ENCODE assay signal across 8 cellular contexts in the genomic region with DNA sequence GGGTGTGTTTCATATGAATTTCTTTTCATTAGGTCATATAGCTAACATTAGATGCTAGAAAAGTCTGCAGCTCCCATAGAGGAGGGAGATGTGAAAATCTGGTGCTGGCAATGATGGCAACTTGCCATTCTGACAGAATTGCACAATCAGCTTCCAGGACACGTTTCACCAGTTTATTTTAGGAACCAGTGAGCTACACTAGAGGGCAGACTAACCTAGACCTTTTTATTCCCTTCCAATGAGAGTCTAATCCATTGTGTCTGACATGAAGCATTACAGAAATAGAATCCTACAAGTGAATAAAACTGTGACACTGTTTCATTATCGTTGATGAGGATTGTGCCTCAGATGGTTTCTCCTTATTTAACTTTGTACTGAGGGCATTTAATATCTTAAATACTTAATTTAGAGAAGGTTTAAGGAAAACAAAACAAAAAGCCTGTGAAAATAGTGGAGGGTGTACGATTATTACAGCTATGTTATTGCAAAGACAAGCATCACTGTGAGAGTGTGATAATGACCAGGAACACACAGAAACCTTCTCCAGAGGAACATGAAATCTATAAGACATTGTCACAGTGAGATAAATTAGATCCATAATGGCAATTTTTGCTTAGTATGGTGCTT.
DNase-seq lines count a peak whose midpoint lies in the region; ATAC-seq and TF ChIP-seq lines count a peak whose summit lies in the region.

No MANE protein-coding gene starts in this region.

- BruUV-seq in OCI-LY7 (replicated peaks; lab: Mats Ljungman, UMichigan) (no TSS peak), MCF 10A (replicated peaks; lab: Mats Ljungman, UMichigan) (no TSS peak)

- H3K27ac Mint-ChIP-seq in MCF 10A (ENCODE audit: low read depth, unreplicated experiment) (no peak overlapping the region), immature natural killer cell (no peak overlapping the region)
- H3K27ac Mint-ChIP-seq in stimulated activated effector memory CD8-positive, alpha-beta T cell treated with anti-CD3 and anti-CD28 coated beads, Interleukin-12 subunit alpha, Interleukin-12 subunit beta, amount 100 ng/mL, for 72 hours, result no peak overlapping the region

- H3K4me3 ChIP-seq in OCI-LY7 (ENCODE audit: low read depth, low read length, poor library complexity, severe bottlenecking), result no peak overlapping the region

- peaks cover 7% of the 10 kb centered on the region for H3K4me1 Mint-ChIP-seq in MCF 10A (ENCODE audit: insufficient read depth, unreplicated experiment)
- H3K4me1 Mint-ChIP-seq in immature natural killer cell, result peaks cover 2 to 8% of the 10 kb centered on the region in 2 donors
- no peaks in the 10 kb centered on the region for H3K4me1 Mint-ChIP-seq in stimulated activated effector memory CD8-positive, alpha-beta T cell treated with anti-CD3 and anti-CD28 coated beads, Interleukin-12 subunit alpha, Interleukin-12 subunit beta, amount 100 ng/mL, for 72 hours

- intact Hi-C loops in OCI-LY7 (cut with micrococcal nuclease; ENCODE audit: unreplicated experiment) (loop anchor here (10.0 kb wide), 1 partner anchor 923 kb away; no protein-coding TSS in a partner anchor), MCF 10A (cut with micrococcal nuclease) (loop anchor here (1.0 kb wide), 5 partner anchors 289 to 923 kb away; no protein-coding TSS in a partner anchor)

- no peaks in the 10 kb centered on the region for H3K9me3 ChIP-seq in OCI-LY7 (ENCODE audit: low read length)

- H3K36me3 ChIP-seq in OCI-LY7 (ENCODE audit: insufficient read depth, low read length), result no peaks in the 10 kb centered on the region

- H3K9me3 Mint-ChIP-seq in MCF 10A (ENCODE audit: unreplicated experiment), result no peaks in the 10 kb centered on the region
- H3K9me3 Mint-ChIP-seq in immature natural killer cell, result no peaks in the 10 kb centered on the region
- no peaks in the 10 kb centered on the region for H3K9me3 Mint-ChIP-seq in stimulated activated effector memory CD8-positive, alpha-beta T cell treated with anti-CD3 and anti-CD28 coated beads, Interleukin-12 subunit alpha, Interleukin-12 subunit beta, amount 100 ng/mL, for 72 hours

- H3K9me2 ChIP-seq in OCI-LY7 (ENCODE audit: insufficient read depth, low read length), result no peaks in the 10 kb centered on the region

- DNase-seq in DMS79 treated with DMSO at 0.1 percent for 48 hours (lab: John Stamatoyannopoulos, UW) (peak; percentile 3), DMS79 (lab: John Stamatoyannopoulos, UW) (no peak), KG1 (lab: John Stamatoyannopoulos, UW) (peak; percentile 67), OCI-LY7 (ENCODE audit: low spot score) (peak; percentile 28), MCF 10A (ENCODE audit: unreplicated experiment) (peak; percentile 94), immature natural killer cell (peak; percentile 26 to 48 (median 39))
- DNase-seq in stimulated activated effector memory CD8-positive, alpha-beta T cell treated with anti-CD3 and anti-CD28 coated beads, Interleukin-12 subunit alpha, Interleukin-12 subunit beta, amount 100 ng/mL, for 72 hours (ENCODE audit: low spot score in 2 of 2), result no peak

- TF ChIP-seq CTCF in OCI-LY7 (conservative IDR thresholded peaks at IDR 0.05; ENCODE audit: low read length) (peak; percentile 71), MCF 10A (IDR thresholded peaks at IDR 0.05; ENCODE audit: unreplicated experiment) (peak; percentile 66)

- H4K20me1 ChIP-seq in OCI-LY7 (ENCODE audit: insufficient read depth, low read length), result no peaks in the 10 kb centered on the region

- POLR2A ChIA-PET in OCI-LY7 (lab: Charles Lee) (interaction anchor here (1.1 kb wide), 1 partner anchor 20 kb away, joined by 6 read pairs; no protein-coding TSS in a partner anchor), MCF 10A (lab: Yijun Ruan, JAX) (interaction anchor here (1.0 to 1.6 kb wide), 3 partner anchors 749 to 832 kb away, joined by 4 to 5 read pairs (median 4); a partner anchor contains a TSS)

- no peaks in the 10 kb centered on the region for H3K27me3 Mint-ChIP-seq in MCF 10A (ENCODE audit: insufficient read depth, unreplicated experiment)
- peaks cover 0 to 2% (median 2%) of the 10 kb centered on the region in 3 donors for H3K27me3 Mint-ChIP-seq in immature natural killer cell (ENCODE audit: low read depth in 3 of 3)

- H3K36me3 Mint-ChIP-seq in MCF 10A (ENCODE audit: insufficient read depth, unreplicated experiment) (no peaks in the 10 kb centered on the region), immature natural killer cell (no peaks in the 10 kb centered on the region)
- no peaks in the 10 kb centered on the region for H3K36me3 Mint-ChIP-seq in stimulated activated effector memory CD8-positive, alpha-beta T cell treated with anti-CD3 and anti-CD28 coated beads, Interleukin-12 subunit alpha, Interleukin-12 subunit beta, amount 100 ng/mL, for 72 hours

- CTCF ChIA-PET in OCI-LY7 (lab: Charles Lee; ENCODE audit: unreplicated experiment) (no interaction called here), MCF 10A (lab: Yijun Ruan, JAX) (interaction anchor here (0.5 to 2.5 kb wide), 27 partner anchors 11 to 1072 kb away, joined by 3 to 22 read pairs (median 4); no protein-coding TSS in a partner anchor)

- no peaks in the 10 kb centered on the region for H3K4me1 ChIP-seq in OCI-LY7 (ENCODE audit: insufficient read depth, low read length, poor library complexity, severe bottlenecking)

- no peaks in the 10 kb centered on the region for H3K79me2 ChIP-seq in OCI-LY7 (ENCODE audit: insufficient read depth, low read depth, low read length)

- H3K4me2 ChIP-seq in OCI-LY7 (ENCODE audit: low read length), result no peak overlapping the region

- peak; percentile 81 for ATAC-seq in GM21576 (IDR thresholded peaks at IDR 0.05; ENCODE audit: unreplicated experiment)
- ATAC-seq in stimulated activated effector memory CD8-positive, alpha-beta T cell treated with anti-CD3 and anti-CD28 coated beads, Interleukin-12 subunit alpha, Interleukin-12 subunit beta, amount 100 ng/mL, for 72 hours, result peak; percentile 71

- no peak overlapping the region for H2AFZ ChIP-seq in OCI-LY7 (ENCODE audit: low read length)

- H3K27ac ChIP-seq in OCI-LY7 (ENCODE audit: low read depth, low read length, poor library complexity, severe bottlenecking), result no peak overlapping the region

- H3K4me3 Mint-ChIP-seq in MCF 10A (ENCODE audit: unreplicated experiment) (no peak overlapping the region), immature natural killer cell (no peak overlapping the region)
- H3K4me3 Mint-ChIP-seq in stimulated activated effector memory CD8-positive, alpha-beta T cell treated with anti-CD3 and anti-CD28 coated beads, Interleukin-12 subunit alpha, Interleukin-12 subunit beta, amount 100 ng/mL, for 72 hours, result no peak overlapping the region

Comparison
In these comparisons a context has a peak if more than half of its experiments do, and no peak if none do; other contexts are left out.
1. DNase-seq: peak in DMS79 treated with DMSO at 0.1 percent for 48 hours (single experiment), KG1 (single experiment), OCI-LY7 (single experiment), MCF 10A (single experiment) and immature natural killer cell (3 of 3); none in DMS79 (single experiment) and stimulated activated effector memory CD8-positive, alpha-beta T cell treated with anti-CD3 and anti-CD28 coated beads, Interleukin-12 subunit alpha, Interleukin-12 subunit beta, amount 100 ng/mL, for 72 hours (0 of 2).